ENCODE assay signal across 8 cellular contexts in genomic region chr2:71000780-71001591, GRCh38. TPM values are rescaled to one million over a fixed set of nuclear protein-coding genes. Genes with fewer than 3 reads are reported as not detected.
DNase-seq lines count a peak whose midpoint lies in the region; ATAC-seq, FAIRE-seq and TF ChIP-seq lines count a peak whose summit lies in the region.

No MANE protein-coding gene starts in this region.

- H3K9me3 ChIP-seq in HepG2 (ENCODE audit: low read length): no peaks in the 10 kb centered on the region

- H3K79me2 ChIP-seq in HepG2 (ENCODE audit: insufficient read depth, low read length): no peaks in the 10 kb centered on the region

- 5% methylated on average over 19 of the region's 21 CpGs for WGBS in HepG2 (ENCODE audit: low lambda C conversion rate)

- peak; percentile 61 for FAIRE-seq in HepG2 (lab: Jason Lieb, UNC)

- H3K4me3 ChIP-seq in AG04449 (ENCODE audit: low read depth, low read length) (peak overlapping the region; percentile 45), HepG2 (replicated peaks in 1 of 3; ENCODE audit: insufficient read depth in 1 of 3, low read depth in 2 of 3, low read length in 3 of 3) (peak overlapping the region; percentile 53 to 81 (median 71))

- peak; percentile 48 for TF ChIP-seq POLR2A in GM18526 (IDR thresholded peaks at IDR 0.05; ENCODE audit: extremely low read depth, insufficient read length)
- TF ChIP-seq POLR2A in HepG2 (IDR thresholded peaks at IDR 0.05; ENCODE audit: insufficient read depth in 1 of 2, low read depth in 2 of 2, low read length in 2 of 2): peak in 1 of 2 experiments; percentile 74; a peak in 2 of 4 replicates

- intact Hi-C loops in HepG2 (cut with micrococcal nuclease; ENCODE audit: unreplicated experiment): no loop called here

- H3K36me3 ChIP-seq in HepG2 (replicated peaks in 1 of 2; ENCODE audit: control insufficient read depth in 1 of 2, insufficient read depth in 2 of 2, low read length in 2 of 2): no peaks in the 10 kb centered on the region

- BruUV-seq in HepG2 (replicated peaks; lab: Mats Ljungman, UMichigan): no TSS peak

- H3K27ac ChIP-seq in caudate nucleus (ENCODE audit: low read depth, low read length): no peak overlapping the region
- H3K27ac ChIP-seq in HepG2 (ENCODE audit: extremely low read length, insufficient read depth, low read length): no peak overlapping the region

- in situ Hi-C loops in HepG2 (cut with HindIII; ENCODE audit: extremely low pct_ligation_motif_present, low pct_unique_long_range_greater_than_20kb): no loop called here

- TF ChIP-seq CTCF in AG04449 (IDR thresholded peaks at IDR 0.05; ENCODE audit: insufficient read depth, low read length, missing control alignments) (peak; percentile 94), HepG2 (CRISPR knock-in tag; IDR thresholded peaks at IDR 0.05) (peak; percentile 99)

- CTCF ChIA-PET in AG04449 (lab: Yijun Ruan, JAX): interaction anchor here (0.6 to 2.9 kb wide), 29 partner anchors 8 to 699 kb away, joined by 3 to 19 read pairs (median 4); partner anchors contain the start of genes ANKRD53, FAM136A and NAGK
- CTCF ChIA-PET in HepG2 (lab: Yijun Ruan, JAX; ENCODE audit: low intra/inter-chr PET ratio, low total read pairs): interaction anchor here (0.7 to 2.0 kb wide), 2 partner anchors 36 to 139 kb away, joined by 3 to 8 read pairs; no protein-coding TSS in a partner anchor

- H3K4me2 ChIP-seq in HepG2 (ENCODE audit: low read depth, low read length): peak overlapping the region; percentile 99

- H3K9ac ChIP-seq in HepG2 (ENCODE audit: insufficient read depth, low read depth, low read length): peak overlapping the region; percentile 54

- no peak for DNase-seq in AG04449 (ENCODE audit: low read depth, low spot score)
- DNase-seq in NCI-H2171 treated with DMSO at 0.1 percent for 48 hours (lab: John Stamatoyannopoulos, UW): peak; percentile 74
- DNase-seq in activated CD4-positive, CD25-positive, alpha-beta regulatory T cell (lab: John Stamatoyannopoulos, UW): peak; percentile 51 to 74 (median 66)
- DNase-seq in caudate nucleus (lab: John Stamatoyannopoulos, UW): peak in 50 of 61 donors; percentile 4 to 71 (median 34)
- peak; percentile 65 for DNase-seq in HepG2 (ENCODE audit: low spot score)
- DNase-seq in stimulated activated CD4-positive, alpha-beta T cell treated with anti-CD3 and anti-CD28 coated beads, Interleukin-4, amount 100 ng/mL, for 24 hours: peak; percentile 84

- peak; percentile 51 for TF ChIP-seq RAD21 in HepG2 (CRISPR knock-in tag; IDR thresholded peaks at IDR 0.05)

- ATAC-seq in HG03039 (IDR thresholded peaks at IDR 0.05; ENCODE audit: unreplicated experiment) (peak; percentile 68), HepG2 (peak; percentile 78)

- H4K20me1 ChIP-seq in HepG2 (ENCODE audit: insufficient read depth, low read length): no peaks in the 10 kb centered on the region

- peaks cover 55% of the 10 kb centered on the region for H3K4me1 ChIP-seq in HepG2 (ENCODE audit: insufficient read depth, low read length)

- peaks cover 0 to 9% of the 10 kb centered on the region in 2 experiments; a peak in 2 of 5 replicates for H3K27me3 ChIP-seq in HepG2 (ENCODE audit: control insufficient read depth in 1 of 2, insufficient read depth in 2 of 2, low read length in 2 of 2)

- H2AFZ ChIP-seq in HepG2 (ENCODE audit: low read length): peak overlapping the region; percentile 100

- TF ChIP-seq EP300 in HepG2 (IDR thresholded peaks at IDR 0.05; ENCODE audit: low read depth in 2 of 2, low read length in 2 of 2) (no peak), HepG2 (CRISPR knock-in tag; IDR thresholded peaks at IDR 0.05; ENCODE audit: borderline replicate concordance) (0 out of 2 replicates have a peak, but pooled peaks have one; percentile 9)

- POLR2A ChIA-PET in AG04449 (lab: Yijun Ruan, JAX): interaction anchor here (0.5 to 1.6 kb wide), 2 partner anchors 16 to 67 kb away, joined by 3 to 9 read pairs; partner anchors contain the start of gene NAGK
- POLR2A ChIA-PET in HepG2 (lab: Yijun Ruan, JAX): interaction anchor here (1.0 to 2.9 kb wide), 5 partner anchors 20 to 129 kb away, joined by 3 to 21 read pairs (median 7); partner anchors contain the start of genes MCEE, MPHOSPH10 and NAGK

TF ChIP-seq in HepG2, 621 proteins besides CTCF, POLR2A, EP300 and RAD21 (continues in another document):
- TF ChIP-seq TRAFD1 (CRISPR knock-in tag; IDR thresholded peaks at IDR 0.05; ENCODE audit: borderline replicate concordance): 0 out of 2 replicates have a peak, but pooled peaks have one; percentile 80
- TF ChIP-seq GRHL1 (CRISPR knock-in tag; conservative IDR thresholded peaks at IDR 0.05): no peak
- TF ChIP-seq MBNL3 (CRISPR knock-in tag; conservative IDR thresholded peaks at IDR 0.05): no peak

RNA-seq across cellular contexts. Expression of gene TEX261, which starts 6.3 kb away (rescaled TPM):
- total RNA-seq in HepG2 (2016; rRNA removed; fragmentation: Illumina TruSeq; extraction: Trizol): 36.0 and 43.8 TPM in 2 replicates
- 13.1 and 17.4 TPM in 2 replicates for total RNA-seq in HepG2 (2016; cell fraction: cytosol; rRNA removed; fragmentation: Illumina TruSeq; extraction: Trizol; ENCODE audit: low read depth)
- 32.9 and 42.2 TPM in 2 replicates for total RNA-seq in HepG2 (2016; cell fraction: insoluble cytoplasmic fraction; rRNA removed; fragmentation: Illumina TruSeq; extraction: Trizol)
- 49.5 and 51.8 TPM in 2 replicates for total RNA-seq in HepG2 (2016; cell fraction: membrane; rRNA removed; fragmentation: Illumina TruSeq; extraction: Trizol)
- 41.0 and 45.3 TPM in 2 replicates for total RNA-seq in HepG2 (2016; cell fraction: nucleus; rRNA removed; fragmentation: Illumina TruSeq; extraction: Trizol)
- polyA plus RNA-seq in HepG2 (2011; rRNA removed): 68.7 and 78.7 TPM in 2 replicates
- 67.6 and 76.6 TPM in 2 replicates for polyA plus RNA-seq in HepG2 (2011; cell fraction: cytosol; rRNA removed)
- 59.4 and 73.5 TPM in 2 replicates for polyA plus RNA-seq in HepG2 (2011; cell fraction: nucleus; rRNA removed)
- 40.8 and 51.3 TPM in 2 replicates for polyA plus RNA-seq in HepG2 (2012)
- polyA plus RNA-seq in HepG2 (2016; cell fraction: cytosol; fragmentation: Illumina TruSeq; extraction: Trizol; ENCODE audit: low read depth): 25.7 and 32.7 TPM in 2 replicates
- polyA plus RNA-seq in HepG2 (2016; cell fraction: insoluble cytoplasmic fraction; fragmentation: Illumina TruSeq; extraction: Trizol; ENCODE audit: low read depth): 52.6 and 59.2 TPM in 2 replicates
- 72.7 and 76.3 TPM in 2 replicates for polyA plus RNA-seq in HepG2 (2016; cell fraction: membrane; fragmentation: Illumina TruSeq; extraction: Trizol; ENCODE audit: low read depth)
- 82.4 and 86.0 TPM in 2 replicates for polyA plus RNA-seq in HepG2 (2016; cell fraction: nucleus; fragmentation: Illumina TruSeq; extraction: Trizol; ENCODE audit: insufficient read depth, low read depth)
- polyA minus RNA-seq in HepG2 (2011; rRNA and poly(A)+ RNA removed; ENCODE audit: low replicate concordance): 90.8 and 137 TPM in 2 replicates
- 27.5 and 29.3 TPM in 2 replicates for polyA minus RNA-seq in HepG2 (2011; cell fraction: cytosol; rRNA and poly(A)+ RNA removed)
- polyA minus RNA-seq in HepG2 (2011; cell fraction: nucleus; rRNA and poly(A)+ RNA removed): 23.2 and 28.1 TPM in 2 replicates

RNA-seq across cellular contexts. Expression of gene ANKRD53, which starts 22.6 kb away (rescaled TPM):
- not detected in 2 replicates for total RNA-seq in HepG2 (2016; rRNA removed; fragmentation: Illumina TruSeq; extraction: Trizol)
- total RNA-seq in HepG2 (2016; cell fraction: cytosol; rRNA removed; fragmentation: Illumina TruSeq; extraction: Trizol; ENCODE audit: low read depth): not detected in 2 replicates
- total RNA-seq in HepG2 (2016; cell fraction: insoluble cytoplasmic fraction; rRNA removed; fragmentation: Illumina TruSeq; extraction: Trizol): 0.09 TPM in 1 of 2 replicates, not detected in the other
- total RNA-seq in HepG2 (2016; cell fraction: membrane; rRNA removed; fragmentation: Illumina TruSeq; extraction: Trizol): not detected in 2 replicates
- 0.66 TPM in 1 of 2 replicates, not detected in the other for total RNA-seq in HepG2 (2016; cell fraction: nucleus; rRNA removed; fragmentation: Illumina TruSeq; extraction: Trizol)
- polyA plus RNA-seq in HepG2 (2011; rRNA removed): 0.12 and 0.15 TPM in 2 replicates
- polyA plus RNA-seq in HepG2 (2011; cell fraction: cytosol; rRNA removed): 0.25 TPM in 1 of 2 replicates, not detected in the other
- 0.14 and 0.62 TPM in 2 replicates for polyA plus RNA-seq in HepG2 (2011; cell fraction: nucleus; rRNA removed)
- 0.08 TPM in 1 of 2 replicates, not detected in the other for polyA plus RNA-seq in HepG2 (2012)
- 0.08 and 0.27 TPM in 2 replicates for polyA plus RNA-seq in HepG2 (2016; cell fraction: cytosol; fragmentation: Illumina TruSeq; extraction: Trizol; ENCODE audit: low read depth)
- polyA plus RNA-seq in HepG2 (2016; cell fraction: insoluble cytoplasmic fraction; fragmentation: Illumina TruSeq; extraction: Trizol; ENCODE audit: low read depth): not detected in 2 replicates
- 0.20 and 0.53 TPM in 2 replicates for polyA plus RNA-seq in HepG2 (2016; cell fraction: membrane; fragmentation: Illumina TruSeq; extraction: Trizol; ENCODE audit: low read depth)
- polyA plus RNA-seq in HepG2 (2016; cell fraction: nucleus; fragmentation: Illumina TruSeq; extraction: Trizol; ENCODE audit: insufficient read depth, low read depth): 0.42 and 0.69 TPM in 2 replicates
- not detected in 2 replicates for polyA minus RNA-seq in HepG2 (2011; rRNA and poly(A)+ RNA removed; ENCODE audit: low replicate concordance)
- polyA minus RNA-seq in HepG2 (2011; cell fraction: cytosol; rRNA and poly(A)+ RNA removed): not detected in 2 replicates
- polyA minus RNA-seq in HepG2 (2011; cell fraction: nucleus; rRNA and poly(A)+ RNA removed): not detected in 2 replicates
